Comparison of ENCODE assay signal across 2 cellular contexts in the genomic region with DNA sequence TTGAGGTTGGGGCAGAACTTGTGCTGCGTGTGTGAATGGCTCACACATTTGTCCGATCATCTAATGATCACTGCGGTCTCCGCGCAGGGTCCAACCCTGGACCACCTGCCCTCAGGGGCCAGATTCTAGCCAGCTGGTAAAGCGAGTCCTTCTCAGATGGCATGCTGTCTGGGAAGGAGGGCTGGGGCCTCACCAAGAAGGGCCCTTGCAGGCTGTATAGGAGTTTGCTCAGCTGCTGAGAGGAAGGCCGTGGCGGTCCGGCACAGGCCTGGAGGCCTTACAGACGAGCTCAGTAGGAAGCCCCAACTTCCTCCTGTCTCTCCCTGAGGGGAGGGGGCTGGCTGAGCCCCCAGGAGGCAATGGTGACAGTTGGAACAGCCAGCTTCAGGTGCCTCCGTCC.
TF ChIP-seq lines count a peak whose summit lies in the region.

No MANE protein-coding gene starts in this region.

TF ChIP-seq in HEK293, 187 proteins besides CTCF, POLR2A, EP300 and RAD21:
- no peak for TF ChIP-seq GLIS1 (tag by site-specific recombination; IDR thresholded peaks at IDR 0.05)
- no peak for TF ChIP-seq ZNF114 (tag by site-specific recombination; IDR thresholded peaks at IDR 0.05)
- peak; percentile 74 for TF ChIP-seq ZFP3 (tag by site-specific recombination; IDR thresholded peaks at IDR 0.05; ENCODE audit: low read depth)
- TF ChIP-seq, protein P1, sequence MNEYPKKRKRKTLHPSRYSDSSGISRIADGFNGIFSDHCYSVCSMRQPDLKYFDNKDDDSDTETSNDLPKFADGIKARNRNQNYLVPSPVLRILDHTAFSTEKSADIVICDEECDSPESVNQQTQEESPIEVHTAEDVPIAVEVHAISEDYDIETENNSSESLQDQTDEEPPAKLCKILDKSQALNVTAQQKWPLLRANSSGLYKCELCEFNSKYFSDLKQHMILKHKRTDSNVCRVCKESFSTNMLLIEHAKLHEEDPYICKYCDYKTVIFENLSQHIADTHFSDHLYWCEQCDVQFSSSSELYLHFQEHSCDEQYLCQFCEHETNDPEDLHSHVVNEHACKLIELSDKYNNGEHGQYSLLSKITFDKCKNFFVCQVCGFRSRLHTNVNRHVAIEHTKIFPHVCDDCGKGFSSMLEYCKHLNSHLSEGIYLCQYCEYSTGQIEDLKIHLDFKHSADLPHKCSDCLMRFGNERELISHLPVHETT (tag by site-specific recombination; IDR thresholded peaks at IDR 0.05): no peak
- TF ChIP-seq ZBTB7A (tag by site-specific recombination; IDR thresholded peaks at IDR 0.05; ENCODE audit: low read depth): no peak

TF ChIP-seq in H1, 55 proteins besides CTCF, POLR2A, EP300 and RAD21:
- TF ChIP-seq BRCA1 (IDR thresholded peaks at IDR 0.05; ENCODE audit: low read depth, low read length) (no peak), EGR1 (IDR thresholded peaks at IDR 0.05; ENCODE audit: borderline replicate concordance, low read depth, low read length) (no peak), SIN3A (conservative IDR thresholded peaks at IDR 0.05 in 1 of 2, IDR thresholded peaks at IDR 0.05 in 1 of 2; ENCODE audit: low read depth in 1 of 2, low read length in 2 of 2) (no peak), JUN (IDR thresholded peaks at IDR 0.05; ENCODE audit: low read depth, low read length) (no peak), EZH2 (IDR thresholded peaks at IDR 0.05; ENCODE audit: low read depth, low read length, severe bottlenecking) (no peak), SAP30 (IDR thresholded peaks at IDR 0.05; ENCODE audit: insufficient read depth, insufficient replicate concordance, low read length) (no peak), SRF (IDR thresholded peaks at IDR 0.05; ENCODE audit: low read depth, low read length) (no peak)
